13 cellular contexts compared by ENCODE assay signal in genomic region chr11:72947229-72947628, GRCh38.
"Had no signal": no experiment of that assay in that cellular context is flagged by ENCODE, and none has a peak within 500 bp of the region (broad histone marks: within the 10 kb centered on the region; RNA-seq: fewer than 3 reads in every experiment).

No MANE protein-coding gene starts in this region.

- H3K4me3 Mint-ChIP-seq: nephron had no signal

- H3K4me1 Mint-ChIP-seq: nephron had no signal

- H3K27ac Mint-ChIP-seq: nephron had no signal

- H3K9me3 ChIP-seq: sigmoid colon had no signal

- H2AFZ ChIP-seq: hepatocyte had no signal

- H3K4me2 ChIP-seq: hepatocyte had no signal

- DNase-seq: dorsolateral prefrontal cortex; effector CD8-positive, alpha-beta T cell; foreskin melanocyte; head of caudate nucleus; midbrain; sigmoid colon; stimulated activated CD4-positive, alpha-beta T cell treated with anti-CD3 and anti-CD28 coated beads, Interleukin-2, amount 100 ng/mL, for 24 hours; stimulated activated naive CD4-positive, alpha-beta T cell treated with Interleukin-2 at 50 U/mL for 16 hours; trophoblast cell had no signal

- H3K36me3 ChIP-seq: sigmoid colon had no signal

- H3K9me3 Mint-ChIP-seq: nephron had no signal

- H3K27me3 ChIP-seq: dorsolateral prefrontal cortex, hepatocyte, sigmoid colon had no signal

- H3K79me2 ChIP-seq: hepatocyte had no signal

- H3K27ac ChIP-seq: coronary artery, dorsolateral prefrontal cortex, hepatocyte, sigmoid colon, skin epidermis had no signal

- H3K4me3 ChIP-seq: coronary artery, dorsolateral prefrontal cortex, hepatocyte, sigmoid colon, skin epidermis had no signal
